29 cellular contexts compared by ENCODE assay signal in the genomic region with DNA sequence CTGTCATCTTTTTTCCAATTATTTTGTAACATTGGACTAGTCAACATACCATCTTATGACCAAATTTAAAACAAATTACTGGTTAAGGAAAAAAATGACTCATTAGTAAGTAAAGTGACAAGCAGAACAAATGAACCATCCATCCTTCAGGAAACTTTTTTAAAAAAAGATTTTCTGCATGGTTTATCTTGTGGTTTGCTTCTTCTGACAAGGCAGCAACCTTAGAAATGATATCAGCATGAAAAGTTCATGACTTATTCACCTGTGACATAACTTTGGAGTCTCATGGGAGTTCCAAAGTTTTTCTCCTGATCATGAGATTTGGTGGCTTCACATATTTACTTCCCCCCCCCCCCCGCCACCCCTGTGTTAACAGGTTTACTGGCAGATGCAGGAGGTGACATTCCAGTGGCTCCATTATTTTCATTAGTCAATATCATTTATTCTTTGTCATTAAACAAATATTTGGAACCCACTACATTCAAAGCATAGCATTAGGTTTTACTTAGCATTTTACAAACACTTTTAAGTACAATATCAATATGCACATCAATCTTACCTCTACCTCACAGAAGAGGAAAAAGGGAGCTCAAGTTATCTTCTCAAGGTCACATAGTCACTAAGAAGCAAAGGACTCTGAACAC. TPM values are rescaled to one million over a fixed set of nuclear protein-coding genes. Genes with fewer than 3 reads are reported as not detected.
A peak's percentile ranks its signal among the peaks of the same experiment; 100 is the strongest.
DNase-seq lines count a peak whose midpoint lies in the region; ATAC-seq, FAIRE-seq and TF ChIP-seq lines count a peak whose summit lies in the region.
"Had no signal": no experiment of that assay in that cellular context is flagged by ENCODE, and none has a peak within 500 bp of the region (broad histone marks: within the 10 kb centered on the region; RNA-seq: fewer than 3 reads in every experiment).

No MANE protein-coding gene starts in this region.

- TF ChIP-seq POLR2A in GM12878 (IDR thresholded peaks at IDR 0.05; ENCODE audit: low read depth, low read length), result no peak

- POLR2A ChIA-PET in A673 (lab: Charles Lee; ENCODE audit: low non-redundant PET), result interaction anchor here (0.6 kb wide), 1 partner anchor 27 kb away, joined by 5 read pairs; no protein-coding TSS in a partner anchor
- POLR2A ChIA-PET in GM12878 (lab: Charles Lee), result no interaction called here

- SMC1A ChIA-PET in GM12878 (lab: Charles Lee; ENCODE audit: uncharacterized antibody, unreplicated experiment), result interaction anchor here (1.0 to 3.4 kb wide), 7 partner anchors 11 to 139 kb away, joined by 3 to 22 read pairs (median 5); no protein-coding TSS in a partner anchor

- TF ChIP-seq EP300 in GM12878 (IDR thresholded peaks at IDR 0.05; ENCODE audit: borderline replicate concordance in 1 of 2, control insufficient read depth in 1 of 2, low read depth in 2 of 2, low read length in 2 of 2), result no peak

- H3K4me3 ChIP-seq in A673 (ENCODE audit: low read depth, low read length, poor library complexity, severe bottlenecking) (no peak overlapping the region), GM12878 (no peak overlapping the region)
- H3K4me3 ChIP-seq: colonic mucosa, esophagus muscularis mucosa, gastrocnemius medialis, lower lobe of right lung, pancreas, right atrium auricular region, thoracic aorta, uterus had no signal

- H3K27me3 ChIP-seq in A673 (replicated peaks; ENCODE audit: insufficient read depth, low read depth, low read length, poor library complexity), result no peaks in the 10 kb centered on the region
- no peaks in the 10 kb centered on the region for H3K27me3 ChIP-seq in GM12878 (replicated peaks in 1 of 2; ENCODE audit: control insufficient read depth in 2 of 2, insufficient read depth in 2 of 2, low read length in 1 of 2)
- H3K27me3 ChIP-seq: colonic mucosa, esophagus muscularis mucosa, gastrocnemius medialis, pancreas, right atrium auricular region, uterus had no signal

- H2AFZ ChIP-seq in GM12878 (ENCODE audit: control insufficient read depth, low read depth, low read length), result no peak overlapping the region

- H4K20me1 ChIP-seq in GM12878 (ENCODE audit: control insufficient read depth, insufficient read depth), result no peaks in the 10 kb centered on the region; the same call in 1 of the 2 replicates

- ATAC-seq in GM12878 (peak; percentile 35), GM19395 (IDR thresholded peaks at IDR 0.05; ENCODE audit: unreplicated experiment) (no peak), HG03196 (IDR thresholded peaks at IDR 0.05; ENCODE audit: unreplicated experiment) (no peak)
- ATAC-seq: gastrocnemius medialis, lower lobe of right lung, pancreas had no signal

- intact Hi-C loops in A673 (cut with micrococcal nuclease; ENCODE audit: unreplicated experiment) (no loop called here), GM12878 (cut with micrococcal nuclease; ENCODE audit: unreplicated experiment) (no loop called here)

- RAD21 ChIA-PET in GM12878 (lab: Charles Lee; ENCODE audit: unreplicated experiment), result interaction anchor here (0.6 to 2.4 kb wide), 4 partner anchors 16 to 319 kb away, joined by 3 to 20 read pairs (median 8); no protein-coding TSS in a partner anchor

- DNase-seq in A673 (ENCODE audit: low spot score) (no peak), GM18507 (ENCODE audit: extremely low spot score, insufficient read length, low read depth) (no peak), HK-2 (ENCODE audit: unreplicated experiment) (peak; percentile 25), GM12878 (ENCODE audit: low read depth, low spot score) (no peak), NCI-H524 (lab: John Stamatoyannopoulos, UW) (no peak), GDM1 (lab: John Stamatoyannopoulos, UW) (no peak)
- DNase-seq: activated B cell treated with CpG ODN at 0.5 μM for 24 hours; activated CD4-positive, alpha-beta T cell treated with anti-CD3 and anti-CD28 coated beads, Interleukin-2, amount 50 U/mL, for 48 hours; colonic mucosa; gastrocnemius medialis; H7; hippocampal formation; lower lobe of right lung; MM.1S; NCI-H1417 treated with DMSO at 0.1 percent for 48 hours; NCI-H2081 treated with DMSO at 0.1 percent for 48 hours; nephron progenitor cell; pancreas; SHP77 treated with DMSO at 0.1 percent for 48 hours; stimulated activated CD4-positive, alpha-beta T cell treated with anti-CD3 and anti-CD28 coated beads, Interleukin-4, amount 100 ng/mL, for 1 hour; stimulated activated naive B cell treated with anti-CD40 and anti-IgM and Interleukin-4, amounts not matched to agents 10 μg/mL and 1 μg/mL and 100 μg/mL, for 72 hours; uterus had no signal

- no peak overlapping the region for H3K9ac ChIP-seq in GM12878 (ENCODE audit: control insufficient read depth, insufficient read depth, low read length)

- FAIRE-seq in GM18507 (lab: Jason Lieb, UNC) (peak; percentile 46), GM12878 (lab: Jason Lieb, UNC) (no peak)
- FAIRE-seq: islet of Langerhans, pancreas had no signal

- H3K36me3 ChIP-seq in A673 (ENCODE audit: insufficient read depth, low read length, poor library complexity, severe bottlenecking) (no peaks in the 10 kb centered on the region), GM12878 (ENCODE audit: control insufficient read depth in 2 of 2, insufficient read depth in 2 of 2, low read length in 1 of 2) (no peaks in the 10 kb centered on the region)
- H3K36me3 ChIP-seq: colonic mucosa, esophagus muscularis mucosa, gastrocnemius medialis, lower lobe of right lung, pancreas, right atrium auricular region, thoracic aorta, uterus had no signal

- H3K27ac ChIP-seq in A673 (ENCODE audit: low read depth, low read length, poor library complexity, severe bottlenecking) (peak overlapping the region; percentile 11), GM12878 (ENCODE audit: control insufficient read depth, insufficient read depth) (no peak overlapping the region)
- H3K27ac ChIP-seq: C4-2B, colonic mucosa, esophagus muscularis mucosa, gastrocnemius medialis, lower lobe of right lung, pancreas, right atrium auricular region, thoracic aorta, uterus had no signal

- no peaks in the 10 kb centered on the region for H3K9me3 ChIP-seq in A673 (ENCODE audit: low read depth, low read length, poor library complexity, severe bottlenecking)
- H3K9me3 ChIP-seq in GM12878 (replicated peaks; ENCODE audit: control insufficient read depth, insufficient read depth, low read length), result no peaks in the 10 kb centered on the region
- H3K9me3 ChIP-seq: colonic mucosa, esophagus muscularis mucosa, gastrocnemius medialis, lower lobe of right lung, pancreas, right atrium auricular region, thoracic aorta, uterus had no signal

- BruUV-seq in A673 (replicated peaks; lab: Mats Ljungman, UMichigan), result no TSS peak
- BruUV-seq in GM12878 (replicated peaks; lab: Mats Ljungman, UMichigan), result no TSS peak

- 86% methylated on average over 1 of the region's 1 CpG for whole genome bisulfite sequencing in GM12878 (ENCODE audit: insufficient coverage, insufficient replicate concordance, low lambda C conversion rate, missing lambda C conversion rate)

- H3K4me1 ChIP-seq in A673 (ENCODE audit: insufficient read depth, low read length, poor library complexity, severe bottlenecking) (peaks cover 24% of the 10 kb centered on the region), GM12878 (ENCODE audit: control insufficient read depth, insufficient read depth, low read length) (no peaks in the 10 kb centered on the region)
- H3K4me1 ChIP-seq: colonic mucosa, esophagus muscularis mucosa, gastrocnemius medialis, lower lobe of right lung, pancreas, right atrium auricular region, uterus had no signal

- CTCF ChIA-PET in A673 (lab: Charles Lee) (interaction anchor here (0.6 kb wide), 1 partner anchor 259 kb away, joined by 3 read pairs; no protein-coding TSS in a partner anchor), GM12878 (lab: Yijun Ruan, JAX) (interaction anchor here (0.8 to 3.7 kb wide), 4 partner anchors 15 to 136 kb away, joined by 3 to 35 read pairs (median 8); no protein-coding TSS in a partner anchor)

- no peaks in the 10 kb centered on the region for H3K79me2 ChIP-seq in GM12878 (ENCODE audit: control insufficient read depth, insufficient read depth, low read length)

- no peak for TF ChIP-seq CTCF in A673 (conservative IDR thresholded peaks at IDR 0.05; ENCODE audit: low read depth, low read length)
- no peak for TF ChIP-seq CTCF in GM12878 (IDR thresholded peaks at IDR 0.05 in 2 of 3, conservative IDR thresholded peaks at IDR 0.05 in 1 of 3; ENCODE audit: control insufficient read depth in 2 of 3, extremely low read depth in 1 of 3, insufficient read depth in 1 of 3, low read depth in 3 of 3, low read length in 3 of 3)

- no peak overlapping the region for H3K4me2 ChIP-seq in GM12878 (ENCODE audit: control insufficient read depth, insufficient read depth)

- in situ Hi-C loops in GM12878 (cut with MboI), result no loop called here

- no peak for TF ChIP-seq RAD21 in GM12878 (IDR thresholded peaks at IDR 0.05; ENCODE audit: insufficient read depth, low read depth, low read length)

RNA-seq across cellular contexts. Expression of gene DCUN1D5, which starts 40.7 kb away (rescaled TPM):
- total RNA-seq in A673 (2021) (92.3 and 102 TPM in 2 replicates), GM12878 (2014; rRNA removed) (70.0 and 76.2 TPM in 2 replicates), GM12878 (2014; rRNA removed; fragmentation: Illumina TruSeq; extraction: Trizol) (55.2 and 55.3 TPM in 2 replicates), GM12878 (2021) (43.4 and 47.5 TPM in 2 replicates)
- total RNA-seq in GM12878 (2013; cell fraction: nucleolus; rRNA removed), result 54.9 and 60.0 TPM in 2 replicates
- polyA plus RNA-seq in GM12878 (2011; ENCODE audit: low read depth), result 30.9 TPM
- polyA plus RNA-seq in GM12878 (2011; rRNA removed) (65.9 and 106 TPM in 2 replicates), GM12878 (2014; fragmentation: Illumina TruSeq; extraction: Trizol) (37.5 and 42.0 TPM in 2 replicates), GM12878 (2014; fragmentation: Nextera tagmentation; extraction: Ambion mirVana) (10 to 100 TPM; 20.4 to 42.8 TPM), GM12878 (2014; rRNA removed) (70.5 and 74.6 TPM in 2 replicates), GM12878 (2016; fragmentation: Nextera tagmentation; extraction: Ambion mirVana) (10 to 100 TPM; 82.3 to 87.0 TPM)
- 39.6 and 42.2 TPM in 2 replicates for polyA plus RNA-seq in GM12878 (2011; cell fraction: cytosol; rRNA removed)
- 30.3 TPM in 2 replicates for polyA plus RNA-seq in GM12878 (2011; cell fraction: nucleus; rRNA removed)
- 44.5 and 47.3 TPM in 2 replicates for polyA plus RNA-seq in GM12878 (2012)
- 11.9 and 19.5 TPM in 2 replicates for polyA minus RNA-seq in GM12878 (2011; rRNA and poly(A)+ RNA removed)
- polyA minus RNA-seq in GM12878 (2011; cell fraction: cytosol; rRNA and poly(A)+ RNA removed), result 16.2 and 19.9 TPM in 2 replicates
- polyA minus RNA-seq in GM12878 (2011; cell fraction: nucleus; rRNA and poly(A)+ RNA removed), result 21.4 and 34.0 TPM in 2 replicates

RNA-seq across cellular contexts. Expression of gene DYNC2H1, which starts 57.9 kb away (rescaled TPM):
- 42.6 and 44.0 TPM in 2 replicates for total RNA-seq in A673 (2021)
- 3.8 and 4.6 TPM in 2 replicates for total RNA-seq in GM12878 (2013; cell fraction: nucleolus; rRNA removed)
- total RNA-seq in GM12878 (2014; rRNA removed), result 0.11 and 0.17 TPM in 2 replicates
- 0.22 and 0.23 TPM in 2 replicates for total RNA-seq in GM12878 (2014; rRNA removed; fragmentation: Illumina TruSeq; extraction: Trizol)
- total RNA-seq in GM12878 (2021), result 0.23 and 0.29 TPM in 2 replicates
- 0.03 TPM for polyA plus RNA-seq in GM12878 (2011; ENCODE audit: low read depth)
- 3.9 and 6.5 TPM in 2 replicates for polyA plus RNA-seq in GM12878 (2011; rRNA removed)
- polyA plus RNA-seq in GM12878 (2011; cell fraction: cytosol; rRNA removed), result 1.4 and 1.8 TPM in 2 replicates
- 4.2 and 7.4 TPM in 2 replicates for polyA plus RNA-seq in GM12878 (2011; cell fraction: nucleus; rRNA removed)
- polyA plus RNA-seq in GM12878 (2012), result 0.15 TPM in 2 replicates
- 0.10 and 0.12 TPM in 2 replicates for polyA plus RNA-seq in GM12878 (2014; fragmentation: Illumina TruSeq; extraction: Trizol)
- polyA plus RNA-seq in GM12878 (2014; fragmentation: Nextera tagmentation; extraction: Ambion mirVana), result not detected
- polyA plus RNA-seq in GM12878 (2014; rRNA removed), result 0.45 TPM in 1 of 2 replicates, not detected in the other
- under 1 TPM; 0.16 to 0.25 TPM for polyA plus RNA-seq in GM12878 (2016; fragmentation: Nextera tagmentation; extraction: Ambion mirVana)
- 4.4 and 6.6 TPM in 2 replicates for polyA minus RNA-seq in GM12878 (2011; rRNA and poly(A)+ RNA removed)
- polyA minus RNA-seq in GM12878 (2011; cell fraction: cytosol; rRNA and poly(A)+ RNA removed), result 1.2 and 1.6 TPM in 2 replicates
- polyA minus RNA-seq in GM12878 (2011; cell fraction: nucleus; rRNA and poly(A)+ RNA removed), result 8.2 and 11.7 TPM in 2 replicates
